ENCODE assay signal across 29 cellular contexts in the genomic region with DNA sequence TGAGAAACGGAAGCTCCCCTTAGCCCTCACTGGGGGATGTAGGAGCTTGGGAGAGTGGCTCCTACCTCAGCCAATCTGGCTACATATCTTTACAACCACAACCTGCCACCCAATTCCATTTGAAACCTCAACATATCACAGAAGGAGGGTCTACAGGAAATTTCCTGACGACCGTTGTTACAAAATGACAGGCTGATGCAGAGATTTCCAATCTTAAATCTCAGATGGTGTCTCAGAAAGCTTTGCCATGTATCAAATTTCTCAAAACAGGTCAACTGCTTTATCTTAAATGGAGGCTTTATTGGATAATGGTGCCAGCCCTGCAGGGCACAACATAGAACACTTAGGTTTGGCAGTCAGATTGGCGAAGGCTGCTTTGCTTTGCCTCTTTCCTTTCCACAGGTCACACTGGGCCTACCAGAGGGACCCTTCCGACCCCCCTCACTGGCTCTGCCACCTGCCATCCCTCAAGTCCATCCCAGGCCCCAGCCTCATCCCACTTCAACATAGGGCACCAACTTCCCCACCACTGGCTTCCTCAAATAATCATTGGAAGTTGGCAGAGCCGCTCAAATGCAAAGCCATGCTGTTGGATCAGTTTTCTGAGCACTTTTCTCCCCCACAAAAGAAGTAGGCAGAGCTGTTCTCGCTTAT. TPM values are rescaled to one million over a fixed set of nuclear protein-coding genes. Genes with fewer than 3 reads are reported as not detected.
"Had no signal": no experiment of that assay in that cellular context is flagged by ENCODE, and none has a peak within 500 bp of the region (broad histone marks: within the 10 kb centered on the region; RNA-seq: fewer than 3 reads in every experiment).

No MANE protein-coding gene starts in this region.

- H3K4me3 Mint-ChIP-seq: activated naive CD4-positive, alpha-beta T cell treated with anti-CD3 and anti-CD28 coated beads, Interleukin-2, amount 50 U/mL, for 24 hours; naive thymus-derived CD8-positive, alpha-beta T cell; stimulated activated memory B cell treated with anti-CD40 and anti-IgM and Interleukin-4, amounts not matched to agents 10 μg/mL and 1 μg/mL and 100 μg/mL, for 72 hours; stimulated activated naive CD8-positive, alpha-beta T cell treated with anti-CD3 and anti-CD28 coated beads, Interleukin-15, amount 100 ng/mL, for 72 hours; T-helper 1 cell treated with Interleukin-12 subunit alpha and Interleukin-12 subunit beta and Interleukin-4 antibody, amounts not matched to agents 30 μg/mL and 1 μg/mL, for 36 hours had no signal

- H3K27ac ChIP-seq: colonic mucosa, thyroid gland, VCaP had no signal

- H3K9me3 Mint-ChIP-seq: activated naive CD4-positive, alpha-beta T cell treated with anti-CD3 and anti-CD28 coated beads, Interleukin-2, amount 50 U/mL, for 24 hours; naive thymus-derived CD8-positive, alpha-beta T cell had no signal

- H3K36me3 Mint-ChIP-seq: activated naive CD4-positive, alpha-beta T cell treated with anti-CD3 and anti-CD28 coated beads, Interleukin-2, amount 50 U/mL, for 24 hours; naive thymus-derived CD8-positive, alpha-beta T cell; stimulated activated memory B cell treated with anti-CD40 and anti-IgM and Interleukin-4, amounts not matched to agents 10 μg/mL and 1 μg/mL and 100 μg/mL, for 72 hours had no signal

- DNase-seq: activated CD4-positive, alpha-beta T cell treated with anti-CD3 and anti-CD28 coated beads for 4 hours; activated CD4-positive, alpha-beta T cell treated with anti-CD3 and anti-CD28 coated beads, Interleukin-2, amount 50 U/mL, for 4 hours; activated gamma-delta T cell treated with Interleukin-2 at 50 U/mL for 16 hours; activated T-cell treated with anti-CD3 and anti-CD28 coated beads, Interleukin-2, amount 50 U/mL, for 1 hour; colonic mucosa; kidney; mammary epithelial cell; midbrain; naive thymus-derived CD8-positive, alpha-beta T cell; retina; small intestine; stimulated activated CD4-positive, alpha-beta T cell treated with anti-CD3 and anti-CD28 coated beads, Interleukin-4, amount 100 ng/mL, for 4 hours; stimulated activated CD8-positive, alpha-beta memory T cell treated with anti-CD3 and anti-CD28 coated beads, Interleukin-4, amount 100 ng/mL, for 48 hours; stimulated activated naive CD8-positive, alpha-beta T cell treated with anti-CD3 and anti-CD28 coated beads, Interleukin-15, amount 100 ng/mL, for 72 hours; SW 1271; T-helper 9 cell; thyroid gland had no signal

- H3K4me1 Mint-ChIP-seq: activated naive CD4-positive, alpha-beta T cell treated with anti-CD3 and anti-CD28 coated beads, Interleukin-2, amount 50 U/mL, for 24 hours; stimulated activated memory B cell treated with anti-CD40 and anti-IgM and Interleukin-4, amounts not matched to agents 10 μg/mL and 1 μg/mL and 100 μg/mL, for 72 hours; stimulated activated naive CD8-positive, alpha-beta T cell treated with anti-CD3 and anti-CD28 coated beads, Interleukin-15, amount 100 ng/mL, for 72 hours had no signal

- H3K36me3 ChIP-seq: colonic mucosa, thyroid gland had no signal

- H3K27ac Mint-ChIP-seq: activated naive CD4-positive, alpha-beta T cell treated with anti-CD3 and anti-CD28 coated beads, Interleukin-2, amount 50 U/mL, for 24 hours; naive thymus-derived CD8-positive, alpha-beta T cell; progenitor cell of endocrine pancreas; stimulated activated memory B cell treated with anti-CD40 and anti-IgM and Interleukin-4, amounts not matched to agents 10 μg/mL and 1 μg/mL and 100 μg/mL, for 72 hours; stimulated activated naive CD8-positive, alpha-beta T cell treated with anti-CD3 and anti-CD28 coated beads, Interleukin-15, amount 100 ng/mL, for 72 hours; T-helper 1 cell treated with Interleukin-12 subunit alpha and Interleukin-12 subunit beta and Interleukin-4 antibody, amounts not matched to agents 30 μg/mL and 1 μg/mL, for 36 hours had no signal

- H3K4me1 ChIP-seq: colonic mucosa, thyroid gland had no signal

- ATAC-seq: esophagus mucosa; left colon; naive thymus-derived CD8-positive, alpha-beta T cell; stimulated activated memory B cell treated with anti-CD40 and anti-IgM and Interleukin-4, amounts not matched to agents 10 μg/mL and 1 μg/mL and 100 μg/mL, for 72 hours; stimulated activated naive CD8-positive, alpha-beta T cell treated with anti-CD3 and anti-CD28 coated beads, Interleukin-15, amount 100 ng/mL, for 72 hours had no signal

- H3K4me3 ChIP-seq: colonic mucosa, thyroid gland had no signal

- H3K9me3 ChIP-seq: colonic mucosa, thyroid gland had no signal

- H3K27me3 ChIP-seq: colonic mucosa, thyroid gland had no signal

RNA-seq across cellular contexts. Expression of gene SPATA31E1, which starts 11.1 kb away (rescaled TPM):
- total RNA-seq: dermis microvascular lymphatic vessel endothelial cell; esophagus mucosa; kidney; left colon; liver; mammary epithelial cell; naive thymus-derived CD8-positive, alpha-beta T cell; progenitor cell of endocrine pancreas; sciatic nerve; ureter had no signal
- polyA plus RNA-seq: liver; mammary epithelial cell; naive thymus-derived CD8-positive, alpha-beta T cell; small intestine had no signal

RNA-seq across cellular contexts. Expression of gene SPATA31C1, which starts 46.2 kb away (rescaled TPM):
- total RNA-seq: colonic mucosa; dermis microvascular lymphatic vessel endothelial cell; esophagus mucosa; kidney; left colon; mammary epithelial cell; naive thymus-derived CD8-positive, alpha-beta T cell; osteoblast; progenitor cell of endocrine pancreas; sciatic nerve; thyroid gland; ureter had no signal
- polyA plus RNA-seq: liver; mammary epithelial cell; naive thymus-derived CD8-positive, alpha-beta T cell; small intestine had no signal
